18 cellular contexts compared by ENCODE assay signal in the genomic region with DNA sequence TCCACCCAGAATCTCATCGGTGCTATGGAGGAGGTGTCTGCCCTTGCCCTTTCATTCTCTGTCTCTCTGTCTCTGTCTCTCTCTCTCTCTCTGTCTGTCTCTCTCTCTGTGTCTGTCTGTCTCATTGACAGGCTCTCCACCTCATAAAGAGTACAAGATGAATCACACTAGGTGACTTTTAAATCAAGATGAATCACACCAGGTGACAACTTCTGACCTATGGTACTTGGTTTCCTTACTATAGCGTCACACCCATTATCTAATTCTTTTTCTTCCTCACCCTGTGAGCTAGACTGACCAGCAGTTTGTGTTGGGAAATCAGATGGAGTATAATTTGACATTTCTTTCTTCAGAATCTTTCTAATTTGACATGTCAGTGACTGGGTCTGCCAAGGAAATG.
DNase-seq lines count a peak whose midpoint lies in the region; ATAC-seq, FAIRE-seq and TF ChIP-seq lines count a peak whose summit lies in the region.
"Had no signal": no experiment of that assay in that cellular context is flagged by ENCODE, and none has a peak within 500 bp of the region (broad histone marks: within the 10 kb centered on the region; RNA-seq: fewer than 3 reads in every experiment).

No MANE protein-coding gene starts in this region.

- H3K36me3 Mint-ChIP-seq in activated naive CD4-positive, alpha-beta T cell treated with anti-CD3 and anti-CD28 coated beads, Interleukin-2, amount 50 U/mL, for 72 hours: no peaks in the 10 kb centered on the region
- H3K36me3 Mint-ChIP-seq in activated naive CD4-positive, alpha-beta T cell treated with anti-CD3 and anti-CD28 coated beads for 36 hours (ENCODE audit: low read depth): no peaks in the 10 kb centered on the region

- 21% methylated on average over 2 of the region's 2 CpGs for WGBS in GM12878 (ENCODE audit: insufficient coverage, insufficient replicate concordance, low lambda C conversion rate, missing lambda C conversion rate)
- 68 to 90% (median 84%) methylated on average over 2 of the region's 2 CpGs for WGBS in stomach, 5 donors

- peak; percentile 69 to 98 for ATAC-seq in activated naive CD4-positive, alpha-beta T cell treated with anti-CD3 and anti-CD28 coated beads, Interleukin-2, amount 50 U/mL, for 72 hours
- ATAC-seq in GM12878 (no peak), GM21381 (IDR thresholded peaks at IDR 0.05; ENCODE audit: unreplicated experiment) (no peak)
- ATAC-seq: sciatic nerve had no signal

- CTCF ChIA-PET in activated naive CD4-positive, alpha-beta T cell treated with anti-CD3 and anti-CD28 coated beads for 36 hours (lab: Charles Lee): interaction anchor here (0.6 kb wide), 1 partner anchor 19 kb away, joined by 4 read pairs; no protein-coding TSS in a partner anchor
- CTCF ChIA-PET in GM12878 (lab: Yijun Ruan, JAX): interaction anchor here (0.6 to 0.7 kb wide), 2 partner anchors 34 to 69 kb away, joined by 4 to 5 read pairs; no protein-coding TSS in a partner anchor

- DNase-seq in activated naive CD4-positive, alpha-beta T cell treated with anti-CD3 and anti-CD28 coated beads, Interleukin-2, amount 50 U/mL, for 72 hours (ENCODE audit: low spot score in 2 of 2): no peak
- no peak for DNase-seq in activated naive CD4-positive, alpha-beta T cell treated with anti-CD3 and anti-CD28 coated beads for 36 hours
- DNase-seq in GM12878 (ENCODE audit: low read depth, low spot score) (no peak), urothelium cell line (ENCODE audit: low spot score) (no peak), stomach (no peak), NCI-H1105 treated with DMSO at 0.1 percent for 48 hours (lab: John Stamatoyannopoulos, UW) (no peak)
- DNase-seq: activated CD4-positive, CD25-positive, alpha-beta regulatory T cell; amniotic stem cell; COR-L47; H7; KBM-7; NCI-H146; NCI-H510A; stimulated activated CD4-positive, alpha-beta T cell treated with anti-CD3 and anti-CD28 coated beads, Interleukin-4, amount 100 ng/mL, for 24 hours had no signal

- RAD21 ChIA-PET in GM12878 (lab: Charles Lee; ENCODE audit: unreplicated experiment): no interaction called here

- SMC1A ChIA-PET in GM12878 (lab: Charles Lee; ENCODE audit: uncharacterized antibody, unreplicated experiment): interaction anchor here (0.7 to 2.7 kb wide), 3 partner anchors 9 to 237 kb away, joined by 4 to 6 read pairs (median 5); no protein-coding TSS in a partner anchor

- intact Hi-C loops in activated naive CD4-positive, alpha-beta T cell treated with anti-CD3 and anti-CD28 coated beads for 36 hours (cut with micrococcal nuclease): no loop called here
- intact Hi-C loops in GM12878 (cut with micrococcal nuclease; ENCODE audit: unreplicated experiment): no loop called here
- intact Hi-C loops in stomach (cut with DNase I; ENCODE audit: low total_unique reads): no loop called here

- no peak overlapping the region for H3K27ac Mint-ChIP-seq in activated naive CD4-positive, alpha-beta T cell treated with anti-CD3 and anti-CD28 coated beads, Interleukin-2, amount 50 U/mL, for 72 hours
- H3K27ac Mint-ChIP-seq in activated naive CD4-positive, alpha-beta T cell treated with anti-CD3 and anti-CD28 coated beads for 36 hours: no peak overlapping the region

- no peak overlapping the region for H2AFZ ChIP-seq in GM12878 (ENCODE audit: control insufficient read depth, low read depth, low read length)

- no peaks in the 10 kb centered on the region for H3K4me1 Mint-ChIP-seq in activated naive CD4-positive, alpha-beta T cell treated with anti-CD3 and anti-CD28 coated beads for 36 hours (ENCODE audit: low read depth)

- H3K4me3 ChIP-seq in GM12878 (no peak overlapping the region), stomach (no peak overlapping the region)
- H3K4me3 ChIP-seq: esophagus muscularis mucosa had no signal

- H3K9me3 ChIP-seq in GM12878 (replicated peaks; ENCODE audit: control insufficient read depth, insufficient read depth, low read length) (no peaks in the 10 kb centered on the region; the same call in 2 of the 3 replicates), stomach (no peaks in the 10 kb centered on the region)
- H3K9me3 ChIP-seq: esophagus muscularis mucosa had no signal

- no peak for TF ChIP-seq EP300 in GM12878 (IDR thresholded peaks at IDR 0.05; ENCODE audit: borderline replicate concordance in 1 of 2, control insufficient read depth in 1 of 2, low read depth in 2 of 2, low read length in 2 of 2)
- no peak for TF ChIP-seq EP300 in stomach (IDR thresholded peaks at IDR 0.05)

- H3K79me2 ChIP-seq in GM12878 (ENCODE audit: control insufficient read depth, insufficient read depth, low read length): no peaks in the 10 kb centered on the region

- TF ChIP-seq CTCF in GM12878 (IDR thresholded peaks at IDR 0.05 in 2 of 3, conservative IDR thresholded peaks at IDR 0.05 in 1 of 3; ENCODE audit: control insufficient read depth in 2 of 3, extremely low read depth in 1 of 3, insufficient read depth in 1 of 3, low read depth in 3 of 3, low read length in 3 of 3) (no peak), stomach (IDR thresholded peaks at IDR 0.05) (no peak)

- H3K9me3 Mint-ChIP-seq in activated naive CD4-positive, alpha-beta T cell treated with anti-CD3 and anti-CD28 coated beads, Interleukin-2, amount 50 U/mL, for 72 hours: no peaks in the 10 kb centered on the region
- no peaks in the 10 kb centered on the region for H3K9me3 Mint-ChIP-seq in activated naive CD4-positive, alpha-beta T cell treated with anti-CD3 and anti-CD28 coated beads for 36 hours

- no peak overlapping the region for H3K4me2 ChIP-seq in GM12878 (ENCODE audit: control insufficient read depth, insufficient read depth)

- no peaks in the 10 kb centered on the region for H4K20me1 ChIP-seq in GM12878 (ENCODE audit: control insufficient read depth, insufficient read depth)

- peaks cover 7% of the 10 kb centered on the region for H3K27me3 Mint-ChIP-seq in activated naive CD4-positive, alpha-beta T cell treated with anti-CD3 and anti-CD28 coated beads for 36 hours (ENCODE audit: low read depth)

- FAIRE-seq in GM12878 (lab: Jason Lieb, UNC) (peak; percentile 100), islet of Langerhans (lab: Jason Lieb, UNC) (peak; percentile 100), urothelium cell line (lab: Jason Lieb, UNC) (peak; percentile 99)

- H3K36me3 ChIP-seq in GM12878 (ENCODE audit: control insufficient read depth in 2 of 2, insufficient read depth in 2 of 2, low read length in 1 of 2): no peaks in the 10 kb centered on the region
- H3K36me3 ChIP-seq in stomach: no peaks in the 10 kb centered on the region
- H3K36me3 ChIP-seq: esophagus muscularis mucosa had no signal

- H3K27me3 ChIP-seq in GM12878 (replicated peaks in 1 of 2; ENCODE audit: control insufficient read depth in 2 of 2, insufficient read depth in 2 of 2, low read length in 1 of 2) (no peaks in the 10 kb centered on the region), stomach (no peaks in the 10 kb centered on the region)
- H3K27me3 ChIP-seq: esophagus muscularis mucosa had no signal

- no peak for TF ChIP-seq POLR2A in GM12878 (IDR thresholded peaks at IDR 0.05; ENCODE audit: low read depth, low read length)
- TF ChIP-seq POLR2A in stomach (IDR thresholded peaks at IDR 0.05): no peak

- BruUV-seq in GM12878 (replicated peaks; lab: Mats Ljungman, UMichigan): no TSS peak

- TF ChIP-seq RAD21 in GM12878 (IDR thresholded peaks at IDR 0.05; ENCODE audit: insufficient read depth, low read depth, low read length): no peak

- H3K4me3 Mint-ChIP-seq in activated naive CD4-positive, alpha-beta T cell treated with anti-CD3 and anti-CD28 coated beads for 36 hours: no peak overlapping the region

- H3K27ac ChIP-seq in GM12878 (ENCODE audit: control insufficient read depth, insufficient read depth) (no peak overlapping the region), stomach (peak overlapping the region in 1 of 5 donors; percentile 23)
- H3K27ac ChIP-seq: esophagus muscularis mucosa had no signal

- in situ Hi-C loops in GM12878 (cut with MboI): no loop called here

- H3K4me1 ChIP-seq in GM12878 (ENCODE audit: control insufficient read depth, insufficient read depth, low read length) (no peaks in the 10 kb centered on the region), stomach (peaks cover 0 to 35% (median 20%) of the 10 kb centered on the region in 4 donors)

- no peak overlapping the region for H3K9ac ChIP-seq in GM12878 (ENCODE audit: control insufficient read depth, insufficient read depth, low read length)

- POLR2A ChIA-PET in GM12878 (lab: Charles Lee): interaction anchor here (0.6 kb wide), 1 partner anchor 23 kb away, joined by 4 read pairs; no protein-coding TSS in a partner anchor

TF ChIP-seq in GM12878, 131 proteins besides CTCF, POLR2A, EP300 and RAD21 (continues in another document):
- TF ChIP-seq, protein P1, sequence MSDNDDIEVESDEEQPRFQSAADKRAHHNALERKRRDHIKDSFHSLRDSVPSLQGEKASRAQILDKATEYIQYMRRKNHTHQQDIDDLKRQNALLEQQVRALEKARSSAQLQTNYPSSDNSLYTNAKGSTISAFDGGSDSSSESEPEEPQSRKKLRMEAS (IDR thresholded peaks at IDR 0.05; ENCODE audit: low read depth, low read length): no peak
- TF ChIP-seq BRCA1 (IDR thresholded peaks at IDR 0.05; ENCODE audit: low read depth, low read length): no peak
- TF ChIP-seq SPI1 (IDR thresholded peaks at IDR 0.05; ENCODE audit: borderline replicate concordance, insufficient read depth, low read depth, low read length): no peak
- TF ChIP-seq BMI1 (IDR thresholded peaks at IDR 0.05; ENCODE audit: borderline replicate concordance): no peak
- TF ChIP-seq, protein P2, sequence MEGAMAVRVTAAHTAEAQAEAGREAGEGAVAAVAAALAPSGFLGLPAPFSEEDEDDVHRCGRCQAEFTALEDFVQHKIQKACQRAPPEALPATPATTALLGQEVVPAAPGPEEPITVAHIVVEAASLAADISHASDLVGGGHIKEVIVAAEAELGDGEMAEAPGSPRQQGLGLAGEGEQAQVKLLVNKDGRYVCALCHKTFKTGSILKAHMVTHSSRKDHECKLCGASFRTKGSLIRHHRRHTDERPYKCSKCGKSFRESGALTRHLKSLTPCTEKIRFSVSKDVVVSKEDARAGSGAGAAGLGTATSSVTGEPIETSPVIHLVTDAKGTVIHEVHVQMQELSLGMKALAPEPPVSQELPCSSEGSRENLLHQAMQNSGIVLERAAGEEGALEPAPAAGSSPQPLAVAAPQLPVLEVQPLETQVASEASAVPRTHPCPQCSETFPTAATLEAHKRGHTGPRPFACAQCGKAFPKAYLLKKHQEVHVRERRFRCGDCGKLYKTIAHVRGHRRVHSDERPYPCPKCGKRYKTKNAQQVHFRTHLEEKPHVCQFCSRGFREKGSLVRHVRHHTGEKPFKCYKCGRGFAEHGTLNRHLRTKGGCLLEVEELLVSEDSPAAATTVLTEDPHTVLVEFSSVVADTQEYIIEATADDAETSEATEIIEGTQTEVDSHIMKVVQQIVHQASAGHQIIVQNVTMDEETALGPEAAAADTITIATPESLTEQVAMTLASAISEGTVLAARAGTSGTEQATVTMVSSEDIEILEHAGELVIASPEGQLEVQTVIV (IDR thresholded peaks at IDR 0.05; ENCODE audit: borderline replicate concordance, partially characterized antibody): no peak
- TF ChIP-seq LARP7 (IDR thresholded peaks at IDR 0.05): no peak
- TF ChIP-seq MYB (IDR thresholded peaks at IDR 0.05; ENCODE audit: borderline replicate concordance, low read depth, low read length): no peak
- no peak for TF ChIP-seq SMAD5 (IDR thresholded peaks at IDR 0.05; ENCODE audit: low read depth)
- TF ChIP-seq NRF1 (conservative IDR thresholded peaks at IDR 0.05; ENCODE audit: low read depth, low read length): no peak

Comparison
In these comparisons a context has a peak if more than half of its experiments do, and no peak if none do; other contexts are left out.
1. ATAC-seq: peak in activated naive CD4-positive, alpha-beta T cell treated with anti-CD3 and anti-CD28 coated beads, Interleukin-2, amount 50 U/mL, for 72 hours (2 of 2); none in GM12878 (single experiment) and GM21381 (single experiment).